Comparison of ENCODE assay signal across 8 cellular contexts in the genomic region with DNA sequence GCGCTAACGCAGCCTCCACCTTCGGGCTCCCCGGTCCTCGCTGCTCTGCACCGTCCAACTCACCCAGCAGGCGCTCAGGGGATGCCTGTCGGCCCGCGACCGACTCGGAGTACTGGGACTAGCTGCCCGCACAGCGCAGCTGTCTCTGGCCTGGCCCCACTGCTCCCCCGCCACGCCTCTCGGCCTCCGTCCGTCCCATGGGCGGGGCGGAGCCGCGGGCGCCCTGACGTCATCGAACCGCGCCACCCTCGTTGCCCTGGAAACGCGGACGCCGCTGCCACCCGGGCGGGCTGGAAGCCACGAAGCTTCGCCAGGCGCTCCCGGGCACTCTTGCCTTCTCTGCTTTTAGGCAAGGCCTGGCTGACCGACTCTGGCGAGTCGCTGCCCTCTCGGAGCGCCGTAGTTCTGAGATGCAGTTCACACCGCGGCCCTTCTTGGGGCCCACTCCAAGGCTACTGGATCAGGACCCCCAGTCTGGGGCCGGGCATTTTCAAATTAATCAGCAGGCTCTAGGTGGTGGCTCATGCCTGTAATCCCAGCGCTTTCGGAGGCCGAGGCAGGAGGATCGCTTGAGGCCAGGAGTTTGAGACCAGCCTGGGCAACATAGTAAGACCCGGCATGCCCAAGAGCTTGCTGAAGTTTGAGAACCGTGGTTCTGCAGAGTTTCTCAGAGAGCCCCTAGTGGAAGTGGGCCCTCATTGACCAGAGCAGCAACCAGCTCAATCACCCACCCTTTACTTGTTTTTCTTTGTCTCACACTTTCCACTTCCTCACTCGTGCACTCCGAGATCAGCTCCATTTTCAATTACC. TPM values are rescaled to one million over a fixed set of nuclear protein-coding genes. Genes with fewer than 3 reads are reported as not detected.
DNase-seq lines count a peak whose midpoint lies in the region; ATAC-seq and TF ChIP-seq lines count a peak whose summit lies in the region.

No MANE protein-coding gene starts in this region.

- H3K27me3 ChIP-seq in kidney epithelial cell (ENCODE audit: control insufficient read depth, insufficient read depth, low read length), result no peaks in the 10 kb centered on the region

- peak; percentile 63 for TF ChIP-seq CTCF in kidney epithelial cell (IDR thresholded peaks at IDR 0.05; ENCODE audit: insufficient read depth, low read length, poor library complexity, severe bottlenecking)

- peak overlapping the region; percentile 91 for H3K4me3 ChIP-seq in kidney epithelial cell (ENCODE audit: low read depth, low read length)

- DNase-seq in AML-193 (lab: John Stamatoyannopoulos, UW) (peak; percentile 64 to 66), NCI-H345 treated with DMSO at 0.1 percent for 48 hours (lab: John Stamatoyannopoulos, UW; ENCODE audit: unreplicated experiment) (peak; percentile 55), cerebellar cortex (ENCODE audit: low spot score) (peak; percentile 81), kidney epithelial cell (ENCODE audit: low read depth) (no peak)
- DNase-seq in stimulated activated CD4-positive, alpha-beta T cell treated with anti-CD3 and anti-CD28 coated beads, Interleukin-15, amount 100 ng/mL, for 48 hours (ENCODE audit: low read depth in 2 of 2), result peak; percentile 73 to 84

- ATAC-seq in GM19035 (IDR thresholded peaks at IDR 0.05; ENCODE audit: unreplicated experiment) (peak; percentile 94), HG03280 (IDR thresholded peaks at IDR 0.05; ENCODE audit: unreplicated experiment) (peak; percentile 95)
- peak; percentile 95 to 96 for ATAC-seq in activated CD4-positive, CD25-positive, alpha-beta regulatory T cell treated with anti-CD3 and anti-CD28 coated beads, Interleukin-2, amount 50 U/mL, for 24 hours

- H3K36me3 ChIP-seq in kidney epithelial cell (ENCODE audit: control insufficient read depth, insufficient read depth, low read length), result no peaks in the 10 kb centered on the region

RNA-seq across cellular contexts. Expression of gene ACOX3, which starts 12.0 kb away (rescaled TPM):
- total RNA-seq in kidney epithelial cell, result 36.0 and 37.4 TPM in 2 replicates

RNA-seq across cellular contexts. Expression of gene TRMT44, which starts 12.1 kb away (rescaled TPM):
- 20.3 and 22.8 TPM in 2 replicates for total RNA-seq in kidney epithelial cell
